In the genomic region with DNA sequence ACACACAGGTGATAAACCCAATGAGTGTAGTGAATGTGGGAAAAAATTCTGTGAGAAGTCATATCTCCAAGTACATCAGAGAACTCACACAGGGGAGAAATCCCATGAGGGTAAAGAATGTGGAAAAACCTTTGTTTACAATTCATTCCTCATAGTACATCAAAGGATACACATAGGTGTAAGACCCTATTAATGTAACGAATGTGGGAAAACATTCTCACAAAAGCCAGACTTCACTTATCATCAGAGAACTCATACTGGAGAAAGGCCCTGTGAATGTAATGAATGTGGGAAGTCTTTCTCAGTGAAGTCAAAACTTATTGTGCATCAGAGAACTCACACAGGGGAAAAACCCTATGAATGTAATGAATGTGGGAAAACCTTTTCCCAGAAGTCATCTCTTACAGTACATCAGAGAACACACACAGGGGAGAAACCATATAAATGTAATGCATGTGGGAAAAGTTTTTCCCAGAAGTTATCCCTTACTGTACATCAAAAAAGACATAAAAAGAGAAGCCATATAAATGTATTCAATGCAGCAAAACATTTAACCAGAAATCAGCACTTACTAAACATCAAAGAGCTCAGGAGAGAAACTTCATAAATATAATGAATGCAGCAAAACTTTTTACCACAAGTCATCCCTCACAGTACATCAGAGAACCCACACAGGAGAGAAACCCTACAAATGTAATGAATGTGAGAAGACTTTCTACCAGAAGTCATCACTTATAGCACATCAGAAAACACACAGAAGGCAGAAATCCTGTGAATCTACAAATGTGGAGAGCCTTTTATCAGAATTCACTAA, we compare ENCODE assay signal across 25 cellular contexts.
"Had no signal": no experiment of that assay in that cellular context is flagged by ENCODE, and none has a peak within 500 bp of the region (broad histone marks: within the 10 kb centered on the region; RNA-seq: fewer than 3 reads in every experiment).

No MANE protein-coding gene starts in this region.

- H3K27ac ChIP-seq: hepatocyte, lower lobe of right lung, sigmoid colon, upper lobe of left lung, WERI-Rb-1 had no signal

- H3K4me3 ChIP-seq: hepatocyte, lower lobe of right lung, sigmoid colon, upper lobe of left lung had no signal

- ATAC-seq: activated CD8-positive, alpha-beta memory T cell treated with anti-CD3 and anti-CD28 coated beads, Interleukin-2, amount 10 ng/mL, durations not matched to agents 7 days and 5 days; activated CD8-positive, alpha-beta T cell treated with anti-CD3 and anti-CD28 coated beads for 36 hours; left lobe of liver; lower lobe of right lung; naive thymus-derived CD4-positive, alpha-beta T cell had no signal

- H3K4me2 ChIP-seq: hepatocyte had no signal

- H3K36me3 ChIP-seq: lower lobe of right lung, sigmoid colon, upper lobe of left lung, WERI-Rb-1 had no signal

- H3K79me2 ChIP-seq: hepatocyte had no signal

- H3K27me3 ChIP-seq: hepatocyte, sigmoid colon, upper lobe of left lung had no signal

- H2AFZ ChIP-seq: hepatocyte had no signal

- H3K4me1 ChIP-seq: lower lobe of right lung, sigmoid colon, upper lobe of left lung had no signal

- DNase-seq: activated CD4-positive, alpha-beta T cell treated with anti-CD3 and anti-CD28 coated beads, Interleukin-2, amount 10 ng/mL, durations not matched to agents 7 days and 5 days; activated CD4-positive, CD25-positive, alpha-beta regulatory T cell treated with anti-CD3 and anti-CD28 coated beads, Interleukin-2, amount 50 U/mL, for 72 hours; activated CD8-positive, alpha-beta memory T cell treated with anti-CD3 and anti-CD28 coated beads, Interleukin-2, amount 10 ng/mL, durations not matched to agents 7 days and 5 days; activated CD8-positive, alpha-beta T cell treated with anti-CD3 and anti-CD28 coated beads for 36 hours; activated effector memory CD4-positive, alpha-beta T cell treated with anti-CD3 and anti-CD28 coated beads, Interleukin-2, amount 50 U/mL, for 16 hours; activated naive CD4-positive, alpha-beta T cell treated with anti-CD3 and anti-CD28 coated beads, Interleukin-2, amount 10 ng/mL, durations not matched to agents 7 days and 5 days; activated T-cell treated with anti-CD3 and anti-CD28 coated beads for 4 hours; anterior cingulate cortex; caudate nucleus; dermis blood vessel endothelial cell; effector CD8-positive, alpha-beta T cell; glutamatergic neuron; lower lobe of right lung; occipital lobe; posterior cingulate gyrus; sigmoid colon; stimulated activated CD4-positive, alpha-beta T cell treated with anti-CD3 and anti-CD28 coated beads, Interleukin-4, amount 100 ng/mL, for 1 hour; stimulated activated naive CD4-positive, alpha-beta T cell treated with Interleukin-2 at 50 U/mL for 16 hours; upper lobe of left lung; WERI-Rb-1 had no signal

- FAIRE-seq: frontal cortex, TTC549 had no signal
